In the genomic region with DNA sequence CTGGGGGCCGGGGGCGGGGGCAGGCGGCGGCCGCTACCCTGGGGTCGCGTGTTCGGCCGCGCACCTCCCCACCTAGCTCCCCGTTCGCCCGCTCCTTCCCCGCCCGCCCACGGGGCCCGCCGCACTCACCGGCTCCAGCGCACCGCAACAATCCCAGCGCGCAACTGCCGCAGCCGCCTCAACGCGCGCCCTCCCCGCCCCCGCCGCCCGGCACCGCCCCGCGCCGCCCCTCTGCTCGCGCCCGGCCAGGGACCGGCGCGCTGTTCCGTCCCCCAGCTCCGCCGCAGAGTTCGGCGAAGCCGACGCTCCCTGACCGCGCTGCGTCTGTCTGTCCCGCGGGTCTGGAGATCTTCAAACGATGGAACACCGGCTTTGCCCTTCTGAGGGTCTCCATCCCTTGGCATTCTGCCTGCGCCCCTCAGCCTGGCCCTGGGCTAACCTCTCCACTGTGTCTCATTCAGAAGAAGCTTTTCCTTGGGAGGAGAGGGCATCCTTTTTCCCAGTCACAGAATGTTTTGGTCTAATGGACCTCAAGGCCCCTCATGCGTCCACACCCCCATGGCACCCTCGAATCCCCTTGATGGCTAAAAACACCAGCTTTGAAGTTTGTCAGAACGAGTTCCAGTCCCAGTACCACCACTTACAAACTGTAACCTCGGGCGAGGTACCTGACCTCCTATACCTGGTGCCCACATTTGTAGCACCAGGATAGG, we compare ENCODE assay signal across 8 cellular contexts. TPM values are rescaled to one million over a fixed set of nuclear protein-coding genes. Genes with fewer than 3 reads are reported as not detected.
A peak's percentile ranks its signal among the peaks of the same experiment; 100 is the strongest.
DNase-seq lines count a peak whose midpoint lies in the region; ATAC-seq and TF ChIP-seq lines count a peak whose summit lies in the region.

A gene (minus strand): TSS at position 166 of the 713 bp plus-strand sequence. CDS start 18,314 bp downstream, outside the sequence.

- peak within 1 kb of the TSS; percentile 77 for H3K4me3 ChIP-seq in AG09309 (ENCODE audit: control insufficient read depth, low read depth, low read length)

- DNase-seq in AG09309 (ENCODE audit: low read depth) (no peak), NCI-H748 treated with DMSO at 0.1 percent for 48 hours (lab: John Stamatoyannopoulos, UW) (peak; percentile 3), lung microvascular endothelial cell (ENCODE audit: low read depth in 2 of 2) (peak; percentile 83 to 88)
- peak; percentile 32 to 63 for DNase-seq in activated CD8-positive, alpha-beta memory T cell treated with anti-CD3 and anti-CD28 coated beads for 1 hour (ENCODE audit: extremely low read depth in 1 of 2, low read depth in 1 of 2)
- DNase-seq in effector CD8-positive, alpha-beta T cell (lab: John Stamatoyannopoulos, UW) = peak; percentile 57
- DNase-seq in stimulated activated CD4-positive, alpha-beta T cell treated with anti-CD3 and anti-CD28 coated beads, TNF-alpha, amount 100 ng/mL, for 4 hours (ENCODE audit: low read depth in 3 of 3) = peak; percentile 59 to 73 (median 67)

- TF ChIP-seq CTCF in AG09309 (IDR thresholded peaks at IDR 0.05; ENCODE audit: control insufficient read depth, insufficient read depth, low read depth, low read length, missing control alignments) = no peak

- ATAC-seq in GM18907 (IDR thresholded peaks at IDR 0.05; ENCODE audit: unreplicated experiment) (peak; percentile 76), HG03139 (IDR thresholded peaks at IDR 0.05; ENCODE audit: unreplicated experiment) (peak; percentile 53)

RNA-seq across cellular contexts. Expression of the gene that starts here (rescaled TPM):
- 40.3 and 54.4 TPM in 2 replicates for total RNA-seq in lung microvascular endothelial cell
